In genomic region chr4:99349338-99349737, GRCh38 we compare ENCODE assay signal across 35 cellular contexts. TPM values are rescaled to one million over a fixed set of nuclear protein-coding genes. Genes with fewer than 3 reads are reported as not detected.
"Had no signal": no experiment of that assay in that cellular context is flagged by ENCODE, and none has a peak within 500 bp of the region (broad histone marks: within the 10 kb centered on the region; RNA-seq: fewer than 3 reads in every experiment).

No MANE protein-coding gene starts in this region.

- H2AFZ ChIP-seq: neural progenitor cell, parathyroid adenoma had no signal

- H3K4me2 ChIP-seq: neural progenitor cell, smooth muscle cell had no signal

- H3K9ac ChIP-seq: neural progenitor cell, parathyroid adenoma had no signal

- H3K27me3 ChIP-seq: neural progenitor cell, ovary, spleen, suprapubic skin, testis, tibial artery, transverse colon, upper lobe of right lung, uterus had no signal

- H3K9me3 Mint-ChIP-seq: neural progenitor cell, type B pancreatic cell had no signal

- H3K27ac ChIP-seq: neural progenitor cell, ovary, parathyroid adenoma, psoas muscle, skin epidermis, spleen, suprapubic skin, testis, tibial artery, transverse colon, upper lobe of right lung, uterus had no signal

- H3K9me3 ChIP-seq: ovary, psoas muscle, spleen, suprapubic skin, testis, tibial artery, transverse colon, upper lobe of right lung, uterus had no signal

- H3K4me3 ChIP-seq: neural progenitor cell, ovary, psoas muscle, skin epidermis, smooth muscle cell, spleen, suprapubic skin, testis, tibial artery, upper lobe of right lung, uterus had no signal

- H3K4me1 Mint-ChIP-seq: neural progenitor cell; stimulated activated memory B cell treated with anti-CD40 and anti-IgM and Interleukin-4, amounts not matched to agents 10 μg/mL and 1 μg/mL and 100 μg/mL, for 72 hours had no signal

- ATAC-seq: naive thymus-derived CD8-positive, alpha-beta T cell; natural killer cell treated with Interleukin-12 subunit alpha and Interleukin-12 subunit beta and Interleukin-15 and Interleukin-18, amount 100 ng/mL, for 72 hours; psoas muscle; right cardiac atrium; sciatic nerve; stimulated activated memory B cell treated with anti-CD40 and anti-IgM and Interleukin-4, amounts not matched to agents 10 μg/mL and 1 μg/mL and 100 μg/mL, for 72 hours; stimulated activated naive CD8-positive, alpha-beta T cell treated with anti-CD3 and anti-CD28 coated beads, Interleukin-15, amount 100 ng/mL, for 72 hours; stimulated activated naive CD8-positive, alpha-beta T cell treated with anti-CD3 and anti-CD28 coated beads, Interleukin-15, Interleukin-2, amounts not matched to agents 100 U/mL and 50 U/mL, for 24 hours; upper lobe of right lung had no signal

- H3K36me3 Mint-ChIP-seq: natural killer cell treated with Interleukin-12 subunit alpha and Interleukin-12 subunit beta and Interleukin-15 and Interleukin-18, amount 100 ng/mL, for 72 hours; neural progenitor cell; stimulated activated memory B cell treated with anti-CD40 and anti-IgM and Interleukin-4, amounts not matched to agents 10 μg/mL and 1 μg/mL and 100 μg/mL, for 72 hours; type B pancreatic cell had no signal

- H3K36me3 ChIP-seq: neural progenitor cell, ovary, spleen, suprapubic skin, tibial artery, upper lobe of right lung, uterus had no signal

- H3K79me2 ChIP-seq: parathyroid adenoma had no signal

- H3K4me1 ChIP-seq: neural progenitor cell, parathyroid adenoma, psoas muscle, suprapubic skin, tibial artery, uterus had no signal

- DNase-seq: naive thymus-derived CD8-positive, alpha-beta T cell; occipital lobe; ovary; posterior cingulate gyrus; psoas muscle; right cardiac atrium; spleen; stimulated activated CD4-positive, alpha-beta T cell treated with anti-CD3 and anti-CD28 coated beads, Interleukin-12 subunit alpha, Interleukin-12 subunit beta, amount 100 ng/mL, for 4 hours; stimulated activated CD4-positive, alpha-beta T cell treated with anti-CD3 and anti-CD28 coated beads, Interleukin-1b, Interleukin-23, amount 100 ng/mL, for 48 hours; stimulated activated CD4-positive, alpha-beta T cell treated with anti-CD3 and anti-CD28 coated beads, Interleukin-4, amount 100 ng/mL, for 1 hour; stimulated activated CD4-positive, alpha-beta T cell treated with anti-CD3 and anti-CD28 coated beads, Interleukin-4, amount 100 ng/mL, for 4 hours; stimulated activated CD8-positive, alpha-beta memory T cell treated with anti-CD3 and anti-CD28 coated beads, Interleukin-4, amount 100 ng/mL, for 48 hours; stimulated activated naive CD4-positive, alpha-beta T cell; stimulated activated naive CD8-positive, alpha-beta T cell treated with anti-CD3 and anti-CD28 coated beads, Interleukin-15, amount 100 ng/mL, for 72 hours; stimulated activated naive CD8-positive, alpha-beta T cell treated with anti-CD3 and anti-CD28 coated beads, Interleukin-15, Interleukin-2, amounts not matched to agents 100 U/mL and 50 U/mL, for 24 hours; substantia nigra; testis; tibial artery; transverse colon; upper lobe of right lung; uterus had no signal

- H3K27ac Mint-ChIP-seq: naive thymus-derived CD8-positive, alpha-beta T cell; natural killer cell treated with Interleukin-12 subunit alpha and Interleukin-12 subunit beta and Interleukin-15 and Interleukin-18, amount 100 ng/mL, for 72 hours; neural progenitor cell; progenitor cell of endocrine pancreas; stimulated activated memory B cell treated with anti-CD40 and anti-IgM and Interleukin-4, amounts not matched to agents 10 μg/mL and 1 μg/mL and 100 μg/mL, for 72 hours; stimulated activated naive CD8-positive, alpha-beta T cell treated with anti-CD3 and anti-CD28 coated beads, Interleukin-15, amount 100 ng/mL, for 72 hours; type B pancreatic cell had no signal

- H3K4me3 Mint-ChIP-seq: naive thymus-derived CD8-positive, alpha-beta T cell; natural killer cell treated with Interleukin-12 subunit alpha and Interleukin-12 subunit beta and Interleukin-15 and Interleukin-18, amount 100 ng/mL, for 72 hours; neural progenitor cell; stimulated activated memory B cell treated with anti-CD40 and anti-IgM and Interleukin-4, amounts not matched to agents 10 μg/mL and 1 μg/mL and 100 μg/mL, for 72 hours; stimulated activated naive CD8-positive, alpha-beta T cell treated with anti-CD3 and anti-CD28 coated beads, Interleukin-15, amount 100 ng/mL, for 72 hours; type B pancreatic cell had no signal

- H3K27me3 Mint-ChIP-seq: stimulated activated memory B cell treated with anti-CD40 and anti-IgM and Interleukin-4, amounts not matched to agents 10 μg/mL and 1 μg/mL and 100 μg/mL, for 72 hours; type B pancreatic cell had no signal

RNA-seq across cellular contexts. Expression of gene ADH1C, which starts 3.2 kb away (rescaled TPM):
- total RNA-seq: naive thymus-derived CD8-positive, alpha-beta T cell; natural killer cell treated with Interleukin-12 subunit alpha and Interleukin-12 subunit beta and Interleukin-15 and Interleukin-18, amount 100 ng/mL, for 72 hours; occipital lobe; smooth muscle cell had no signal
- polyA plus RNA-seq: naive thymus-derived CD8-positive, alpha-beta T cell; neural cell; smooth muscle cell had no signal

RNA-seq across cellular contexts. Expression of gene ADH1B, which starts 28.1 kb away (rescaled TPM):
- total RNA-seq: naive thymus-derived CD8-positive, alpha-beta T cell; natural killer cell treated with Interleukin-12 subunit alpha and Interleukin-12 subunit beta and Interleukin-15 and Interleukin-18, amount 100 ng/mL, for 72 hours; renal cortical epithelial cell; smooth muscle cell had no signal
- polyA plus RNA-seq: naive thymus-derived CD8-positive, alpha-beta T cell; neural cell; smooth muscle cell had no signal

RNA-seq across cellular contexts. Expression of gene ADH1A, which starts 58.6 kb away (rescaled TPM):
- total RNA-seq: naive thymus-derived CD8-positive, alpha-beta T cell; natural killer cell treated with Interleukin-12 subunit alpha and Interleukin-12 subunit beta and Interleukin-15 and Interleukin-18, amount 100 ng/mL, for 72 hours; occipital lobe; osteoblast; renal cortical epithelial cell; smooth muscle cell; suprapubic skin; transverse colon; urinary bladder had no signal
- polyA plus RNA-seq: naive thymus-derived CD8-positive, alpha-beta T cell; neural cell; psoas muscle; right cardiac atrium; smooth muscle cell; spleen had no signal
